12 cellular contexts compared by ENCODE assay signal in the genomic region with DNA sequence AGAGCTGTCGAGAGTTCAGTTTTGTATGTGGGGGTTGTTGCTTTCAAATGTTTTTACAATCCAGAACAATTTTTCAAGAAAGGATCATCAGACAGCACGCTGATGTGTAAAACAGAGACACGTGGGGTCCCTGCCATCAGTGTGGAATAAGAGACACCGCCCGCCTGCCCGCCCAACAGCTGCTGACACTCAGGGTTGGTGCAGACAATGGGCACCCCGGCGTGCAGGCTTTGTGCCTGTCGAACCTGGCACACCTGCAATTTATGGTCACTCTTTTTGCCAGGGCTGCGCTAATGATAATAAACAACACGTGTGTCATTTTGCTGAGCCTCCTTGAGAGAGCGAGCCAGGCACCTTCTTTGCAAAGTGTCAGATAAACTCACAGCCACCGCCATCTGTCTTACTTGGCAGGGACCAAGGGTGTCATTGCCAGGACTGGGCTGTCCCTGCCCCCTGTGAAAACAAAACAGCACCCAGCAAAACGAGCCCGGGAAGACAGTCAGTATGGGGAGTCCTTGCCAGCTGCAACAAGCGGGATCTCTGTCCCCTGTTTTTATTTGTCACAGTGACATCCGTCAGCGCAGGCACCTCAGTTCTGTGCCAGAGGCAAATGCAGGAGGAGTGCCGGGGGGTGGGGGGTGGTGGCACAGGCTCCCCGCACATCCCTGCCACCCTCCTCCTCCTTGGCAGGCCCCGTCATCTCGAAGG.
DNase-seq lines count a peak whose midpoint lies in the region; ATAC-seq and TF ChIP-seq lines count a peak whose summit lies in the region.
"Had no signal": no experiment of that assay in that cellular context is flagged by ENCODE, and none has a peak within 500 bp of the region (broad histone marks: within the 10 kb centered on the region; RNA-seq: fewer than 3 reads in every experiment).

No MANE protein-coding gene starts in this region.

- ATAC-seq in Right ventricle myocardium inferior (peak; percentile 84), HG02840 (IDR thresholded peaks at IDR 0.05; ENCODE audit: low FRiP score, unreplicated experiment) (no peak), HG03354 (IDR thresholded peaks at IDR 0.05; ENCODE audit: poor library complexity, severe bottlenecking, unreplicated experiment) (no peak)
- ATAC-seq: effector memory CD8-positive, alpha-beta T cell had no signal

- H3K27me3 ChIP-seq in right atrium auricular region, result no peaks in the 10 kb centered on the region
- peaks cover 8% of the 10 kb centered on the region for H3K27me3 ChIP-seq in left ventricle myocardium inferior (ENCODE audit: low read depth)
- H3K27me3 ChIP-seq in brain microvascular endothelial cell (replicated peaks), result peaks cover 34% of the 10 kb centered on the region

- in situ Hi-C loops in brain microvascular endothelial cell (cut with HindIII; ENCODE audit: low pct_ligation_motif_present, low sequenced_read_pairs), result no loop called here

- intact Hi-C loops in Right ventricle myocardium inferior (cut with DNase I), result loop anchor here (1.0 kb wide), 1 partner anchor 38 kb away; no protein-coding TSS in a partner anchor
- intact Hi-C loops in left ventricle myocardium inferior (cut with micrococcal nuclease), result no loop called here

- H3K4me1 ChIP-seq in right atrium auricular region (peaks cover 0 to 26% of the 10 kb centered on the region in 2 donors), left ventricle myocardium inferior (peaks cover 36% of the 10 kb centered on the region)

- no peaks in the 10 kb centered on the region for H3K9me3 ChIP-seq in right atrium auricular region
- no peaks in the 10 kb centered on the region for H3K9me3 ChIP-seq in left ventricle myocardium inferior (replicated peaks)

- no peak overlapping the region for H3K4me3 ChIP-seq in right atrium auricular region
- H3K4me3 ChIP-seq in left ventricle myocardium inferior, result peak overlapping the region; percentile 25
- no peak overlapping the region for H3K4me3 ChIP-seq in brain microvascular endothelial cell (ENCODE audit: low read depth, low read length)

- peak; percentile 63 for DNase-seq in Right ventricle myocardium inferior (ENCODE audit: missing footprints)
- no peak for DNase-seq in right atrium auricular region (ENCODE audit: low spot score)
- peak; percentile 77 for DNase-seq in NCI-H510A (lab: John Stamatoyannopoulos, UW)
- DNase-seq in left ventricle myocardium inferior, result peak; percentile 53
- DNase-seq in superior temporal gyrus (ENCODE audit: extremely low spot score), result peak; percentile 91
- no peak for DNase-seq in brain microvascular endothelial cell
- DNase-seq: activated CD8-positive, alpha-beta memory T cell treated with anti-CD3 and anti-CD28 coated beads for 24 hours; activated naive CD8-positive, alpha-beta T cell treated with anti-CD3 and anti-CD28 coated beads, Interleukin-2, amount 10 ng/mL, durations not matched to agents 7 days and 5 days; effector memory CD8-positive, alpha-beta T cell; EL had no signal

- H3K27ac ChIP-seq in right atrium auricular region, result no peak overlapping the region
- peak overlapping the region; percentile 38 for H3K27ac ChIP-seq in left ventricle myocardium inferior (replicated peaks)
- H3K27ac ChIP-seq in brain microvascular endothelial cell, result no peak overlapping the region

- H3K36me3 ChIP-seq in right atrium auricular region (no peaks in the 10 kb centered on the region), left ventricle myocardium inferior (no peaks in the 10 kb centered on the region), brain microvascular endothelial cell (replicated peaks) (no peaks in the 10 kb centered on the region)

- TF ChIP-seq CTCF in right atrium auricular region (IDR thresholded peaks at IDR 0.05), result no peak
- no peak for TF ChIP-seq CTCF in left ventricle myocardium inferior (IDR thresholded peaks at IDR 0.05; ENCODE audit: borderline replicate concordance)
- TF ChIP-seq CTCF in brain microvascular endothelial cell (IDR thresholded peaks at IDR 0.05; ENCODE audit: low read depth, low read length, missing control alignments), result no peak

Comparison
In these comparisons a context has a peak if more than half of its experiments do, and no peak if none do; other contexts are left out.
1. DNase-seq: peak in Right ventricle myocardium inferior (single experiment), NCI-H510A (single experiment), left ventricle myocardium inferior (single experiment) and superior temporal gyrus (single experiment); none in right atrium auricular region (single experiment) and brain microvascular endothelial cell (single experiment).